ENCODE assay signal across 1 cellular context in the genomic region with DNA sequence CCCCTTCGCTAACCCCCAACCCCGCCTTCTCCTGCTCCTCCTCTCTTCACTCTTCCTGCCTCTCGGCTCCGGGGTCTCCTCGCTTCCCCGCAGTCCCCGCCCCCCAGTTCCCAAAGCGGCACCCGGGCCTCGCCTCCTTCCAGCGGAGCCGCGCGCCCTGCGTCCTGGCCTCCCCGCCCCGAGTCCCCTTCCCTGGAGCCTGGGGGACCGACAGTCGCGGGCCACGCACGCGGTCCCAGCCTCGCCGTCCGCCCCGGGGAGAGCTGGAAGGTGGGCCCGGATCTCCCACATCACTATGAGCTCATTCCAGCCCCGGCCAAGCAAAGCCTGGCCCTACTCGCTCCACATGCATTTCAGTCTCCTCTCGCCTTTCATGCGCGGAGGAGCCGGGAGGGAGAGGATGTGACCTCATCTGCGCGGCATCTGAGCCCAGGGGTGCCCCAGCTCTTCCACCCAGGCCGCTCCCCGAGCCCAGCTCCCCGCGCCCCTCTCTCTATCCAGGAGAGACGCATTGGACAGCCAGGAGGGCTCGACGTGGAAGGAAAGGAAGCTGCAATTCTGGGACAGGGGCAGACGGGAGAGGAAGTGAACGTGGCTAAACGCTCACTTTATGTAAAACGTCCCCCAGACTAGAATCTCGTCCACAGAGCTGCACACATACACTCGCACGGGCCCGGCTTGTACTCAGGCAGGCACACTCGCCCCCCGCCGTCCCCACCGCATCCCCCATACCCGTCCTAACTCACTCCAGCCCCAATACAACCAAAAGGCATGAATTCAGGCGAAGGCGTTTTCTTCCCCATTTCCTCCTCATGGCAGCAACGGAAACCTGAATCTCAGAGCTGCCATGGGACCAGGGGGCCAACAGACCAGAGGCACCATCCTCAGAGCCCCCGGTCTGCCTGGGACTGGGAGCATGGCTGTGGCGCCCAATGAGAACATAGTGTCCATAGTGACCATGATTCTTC.
A peak's percentile ranks its signal among the peaks of the same experiment; 100 is the strongest.
TF ChIP-seq lines count a peak whose summit lies in the region.

No MANE protein-coding gene starts in this region.

TF ChIP-seq in GM12878, 131 proteins besides CTCF, POLR2A, EP300 and RAD21 (continued from another document):
- TF ChIP-seq, protein P1, sequence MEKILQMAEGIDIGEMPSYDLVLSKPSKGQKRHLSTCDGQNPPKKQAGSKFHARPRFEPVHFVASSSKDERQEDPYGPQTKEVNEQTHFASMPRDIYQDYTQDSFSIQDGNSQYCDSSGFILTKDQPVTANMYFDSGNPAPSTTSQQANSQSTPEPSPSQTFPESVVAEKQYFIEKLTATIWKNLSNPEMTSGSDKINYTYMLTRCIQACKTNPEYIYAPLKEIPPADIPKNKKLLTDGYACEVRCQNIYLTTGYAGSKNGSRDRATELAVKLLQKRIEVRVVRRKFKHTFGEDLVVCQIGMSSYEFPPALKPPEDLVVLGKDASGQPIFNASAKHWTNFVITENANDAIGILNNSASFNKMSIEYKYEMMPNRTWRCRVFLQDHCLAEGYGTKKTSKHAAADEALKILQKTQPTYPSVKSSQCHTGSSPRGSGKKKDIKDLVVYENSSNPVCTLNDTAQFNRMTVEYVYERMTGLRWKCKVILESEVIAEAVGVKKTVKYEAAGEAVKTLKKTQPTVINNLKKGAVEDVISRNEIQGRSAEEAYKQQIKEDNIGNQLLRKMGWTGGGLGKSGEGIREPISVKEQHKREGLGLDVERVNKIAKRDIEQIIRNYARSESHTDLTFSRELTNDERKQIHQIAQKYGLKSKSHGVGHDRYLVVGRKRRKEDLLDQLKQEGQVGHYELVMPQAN (conservative IDR thresholded peaks at IDR 0.05): no peak
- TF ChIP-seq SPI1 (IDR thresholded peaks at IDR 0.05; ENCODE audit: borderline replicate concordance, insufficient read depth, low read depth, low read length) (peak; percentile 62; the same call in 1 of the 2 replicates), RAD51 (IDR thresholded peaks at IDR 0.05) (no peak), BACH1 (IDR thresholded peaks at IDR 0.05; ENCODE audit: borderline replicate concordance) (no peak), BHLHE40 (IDR thresholded peaks at IDR 0.05; ENCODE audit: borderline replicate concordance in 1 of 2, low read depth in 2 of 2, low read length in 1 of 2) (no peak; a peak in 1 of 4 replicates), ZNF622 (IDR thresholded peaks at IDR 0.05) (no peak), ESRRA (IDR thresholded peaks at IDR 0.05; ENCODE audit: low read length) (no peak), IRF4 (IDR thresholded peaks at IDR 0.05; ENCODE audit: low read depth, low read length) (no peak), CREM (IDR thresholded peaks at IDR 0.05; ENCODE audit: low read depth) (peak; percentile 27; the same call in 1 of the 2 replicates), SUPT20H (IDR thresholded peaks at IDR 0.05; ENCODE audit: borderline replicate concordance, control insufficient read depth, low read depth, low read length) (no peak), RCOR1 (conservative IDR thresholded peaks at IDR 0.05; ENCODE audit: low read depth, low read length) (no peak), TAF1 (IDR thresholded peaks at IDR 0.05; ENCODE audit: borderline replicate concordance, low read depth, low read length) (peak; percentile 25; the same call in 1 of the 2 replicates), IKZF1 (conservative IDR thresholded peaks at IDR 0.05) (peak; percentile 70), NFIC (IDR thresholded peaks at IDR 0.05; ENCODE audit: low read depth, low read length) (no peak), DPF2 (IDR thresholded peaks at IDR 0.05) (0 out of 2 replicates have a peak, but pooled peaks have one; percentile 45), RUNX3 (IDR thresholded peaks at IDR 0.05; ENCODE audit: low read length) (no peak), MEF2B (IDR thresholded peaks at IDR 0.05; ENCODE audit: partially characterized antibody, poor library complexity, severe bottlenecking) (peak; percentile 23), CBFB (IDR thresholded peaks at IDR 0.05; ENCODE audit: low read depth) (no peak), CREB1 (IDR thresholded peaks at IDR 0.05; ENCODE audit: low read depth) (0 out of 2 replicates have a peak, but pooled peaks have one; percentile 53), RFX5 (IDR thresholded peaks at IDR 0.05; ENCODE audit: low read depth, low read length) (no peak), PAX8 (IDR thresholded peaks at IDR 0.05) (no peak), PML (IDR thresholded peaks at IDR 0.05; ENCODE audit: low read length) (no peak), ZBED1 (IDR thresholded peaks at IDR 0.05; ENCODE audit: borderline replicate concordance) (no peak), IKZF2 (IDR thresholded peaks at IDR 0.05) (0 out of 4 replicates have a peak, but pooled peaks of 1 of the 2 experiments have one; percentile 34), POLR2AphosphoS5 (IDR thresholded peaks at IDR 0.05; ENCODE audit: low read length) (peak; percentile 50; the same call in 1 of the 2 replicates), KLF5 (IDR thresholded peaks at IDR 0.05; ENCODE audit: partially characterized antibody) (no peak), ZNF217 (IDR thresholded peaks at IDR 0.05) (no peak), SUZ12 (IDR thresholded peaks at IDR 0.05; ENCODE audit: unreplicated experiment) (no peak), POU2F2 (IDR thresholded peaks at IDR 0.05; ENCODE audit: borderline replicate concordance, low read depth, low read length) (peak; percentile 15; the same call in 1 of the 3 replicates), TARDBP (IDR thresholded peaks at IDR 0.05; ENCODE audit: borderline replicate concordance) (no peak), MYB (IDR thresholded peaks at IDR 0.05; ENCODE audit: borderline replicate concordance, low read depth, low read length) (no peak), NBN (IDR thresholded peaks at IDR 0.05) (no peak), ATF7 (IDR thresholded peaks at IDR 0.05; ENCODE audit: low read depth) (peak; percentile 76), NR2C1 (IDR thresholded peaks at IDR 0.05) (no peak)
- TF ChIP-seq, protein P2, sequence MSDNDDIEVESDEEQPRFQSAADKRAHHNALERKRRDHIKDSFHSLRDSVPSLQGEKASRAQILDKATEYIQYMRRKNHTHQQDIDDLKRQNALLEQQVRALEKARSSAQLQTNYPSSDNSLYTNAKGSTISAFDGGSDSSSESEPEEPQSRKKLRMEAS (IDR thresholded peaks at IDR 0.05; ENCODE audit: low read depth, low read length): peak; percentile 56; the same call in 1 of the 2 replicates
- TF ChIP-seq, protein P3, sequence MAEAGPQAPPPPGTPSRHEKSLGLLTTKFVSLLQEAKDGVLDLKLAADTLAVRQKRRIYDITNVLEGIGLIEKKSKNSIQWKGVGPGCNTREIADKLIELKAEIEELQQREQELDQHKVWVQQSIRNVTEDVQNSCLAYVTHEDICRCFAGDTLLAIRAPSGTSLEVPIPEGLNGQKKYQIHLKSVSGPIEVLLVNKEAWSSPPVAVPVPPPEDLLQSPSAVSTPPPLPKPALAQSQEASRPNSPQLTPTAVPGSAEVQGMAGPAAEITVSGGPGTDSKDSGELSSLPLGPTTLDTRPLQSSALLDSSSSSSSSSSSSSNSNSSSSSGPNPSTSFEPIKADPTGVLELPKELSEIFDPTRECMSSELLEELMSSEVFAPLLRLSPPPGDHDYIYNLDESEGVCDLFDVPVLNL (IDR thresholded peaks at IDR 0.05; ENCODE audit: low read depth, low read length): no peak
- TF ChIP-seq, protein P4, sequence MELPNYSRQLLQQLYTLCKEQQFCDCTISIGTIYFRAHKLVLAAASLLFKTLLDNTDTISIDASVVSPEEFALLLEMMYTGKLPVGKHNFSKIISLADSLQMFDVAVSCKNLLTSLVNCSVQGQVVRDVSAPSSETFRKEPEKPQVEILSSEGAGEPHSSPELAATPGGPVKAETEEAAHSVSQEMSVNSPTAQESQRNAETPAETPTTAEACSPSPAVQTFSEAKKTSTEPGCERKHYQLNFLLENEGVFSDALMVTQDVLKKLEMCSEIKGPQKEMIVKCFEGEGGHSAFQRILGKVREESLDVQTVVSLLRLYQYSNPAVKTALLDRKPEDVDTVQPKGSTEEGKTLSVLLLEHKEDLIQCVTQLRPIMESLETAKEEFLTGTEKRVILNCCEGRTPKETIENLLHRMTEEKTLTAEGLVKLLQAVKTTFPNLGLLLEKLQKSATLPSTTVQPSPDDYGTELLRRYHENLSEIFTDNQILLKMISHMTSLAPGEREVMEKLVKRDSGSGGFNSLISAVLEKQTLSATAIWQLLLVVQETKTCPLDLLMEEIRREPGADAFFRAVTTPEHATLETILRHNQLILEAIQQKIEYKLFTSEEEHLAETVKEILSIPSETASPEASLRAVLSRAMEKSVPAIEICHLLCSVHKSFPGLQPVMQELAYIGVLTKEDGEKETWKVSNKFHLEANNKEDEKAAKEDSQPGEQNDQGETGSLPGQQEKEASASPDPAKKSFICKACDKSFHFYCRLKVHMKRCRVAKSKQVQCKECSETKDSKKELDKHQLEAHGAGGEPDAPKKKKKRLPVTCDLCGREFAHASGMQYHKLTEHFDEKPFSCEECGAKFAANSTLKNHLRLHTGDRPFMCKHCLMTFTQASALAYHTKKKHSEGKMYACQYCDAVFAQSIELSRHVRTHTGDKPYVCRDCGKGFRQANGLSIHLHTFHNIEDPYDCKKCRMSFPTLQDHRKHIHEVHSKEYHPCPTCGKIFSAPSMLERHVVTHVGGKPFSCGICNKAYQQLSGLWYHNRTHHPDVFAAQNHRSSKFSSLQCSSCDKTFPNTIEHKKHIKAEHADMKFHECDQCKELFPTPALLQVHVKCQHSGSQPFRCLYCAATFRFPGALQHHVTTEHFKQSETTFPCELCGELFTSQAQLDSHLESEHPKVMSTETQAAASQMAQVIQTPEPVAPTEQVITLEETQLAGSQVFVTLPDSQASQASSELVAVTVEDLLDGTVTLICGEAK (IDR thresholded peaks at IDR 0.05; ENCODE audit: borderline replicate concordance): peak; percentile 29; the same call in 1 of the 2 replicates
- TF ChIP-seq, protein P5, sequence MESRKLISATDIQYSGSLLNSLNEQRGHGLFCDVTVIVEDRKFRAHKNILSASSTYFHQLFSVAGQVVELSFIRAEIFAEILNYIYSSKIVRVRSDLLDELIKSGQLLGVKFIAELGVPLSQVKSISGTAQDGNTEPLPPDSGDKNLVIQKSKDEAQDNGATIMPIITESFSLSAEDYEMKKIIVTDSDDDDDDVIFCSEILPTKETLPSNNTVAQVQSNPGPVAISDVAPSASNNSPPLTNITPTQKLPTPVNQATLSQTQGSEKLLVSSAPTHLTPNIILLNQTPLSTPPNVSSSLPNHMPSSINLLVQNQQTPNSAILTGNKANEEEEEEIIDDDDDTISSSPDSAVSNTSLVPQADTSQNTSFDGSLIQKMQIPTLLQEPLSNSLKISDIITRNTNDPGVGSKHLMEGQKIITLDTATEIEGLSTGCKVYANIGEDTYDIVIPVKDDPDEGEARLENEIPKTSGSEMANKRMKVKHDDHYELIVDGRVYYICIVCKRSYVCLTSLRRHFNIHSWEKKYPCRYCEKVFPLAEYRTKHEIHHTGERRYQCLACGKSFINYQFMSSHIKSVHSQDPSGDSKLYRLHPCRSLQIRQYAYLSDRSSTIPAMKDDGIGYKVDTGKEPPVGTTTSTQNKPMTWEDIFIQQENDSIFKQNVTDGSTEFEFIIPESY (IDR thresholded peaks at IDR 0.05): no peak
- TF ChIP-seq, protein P6, sequence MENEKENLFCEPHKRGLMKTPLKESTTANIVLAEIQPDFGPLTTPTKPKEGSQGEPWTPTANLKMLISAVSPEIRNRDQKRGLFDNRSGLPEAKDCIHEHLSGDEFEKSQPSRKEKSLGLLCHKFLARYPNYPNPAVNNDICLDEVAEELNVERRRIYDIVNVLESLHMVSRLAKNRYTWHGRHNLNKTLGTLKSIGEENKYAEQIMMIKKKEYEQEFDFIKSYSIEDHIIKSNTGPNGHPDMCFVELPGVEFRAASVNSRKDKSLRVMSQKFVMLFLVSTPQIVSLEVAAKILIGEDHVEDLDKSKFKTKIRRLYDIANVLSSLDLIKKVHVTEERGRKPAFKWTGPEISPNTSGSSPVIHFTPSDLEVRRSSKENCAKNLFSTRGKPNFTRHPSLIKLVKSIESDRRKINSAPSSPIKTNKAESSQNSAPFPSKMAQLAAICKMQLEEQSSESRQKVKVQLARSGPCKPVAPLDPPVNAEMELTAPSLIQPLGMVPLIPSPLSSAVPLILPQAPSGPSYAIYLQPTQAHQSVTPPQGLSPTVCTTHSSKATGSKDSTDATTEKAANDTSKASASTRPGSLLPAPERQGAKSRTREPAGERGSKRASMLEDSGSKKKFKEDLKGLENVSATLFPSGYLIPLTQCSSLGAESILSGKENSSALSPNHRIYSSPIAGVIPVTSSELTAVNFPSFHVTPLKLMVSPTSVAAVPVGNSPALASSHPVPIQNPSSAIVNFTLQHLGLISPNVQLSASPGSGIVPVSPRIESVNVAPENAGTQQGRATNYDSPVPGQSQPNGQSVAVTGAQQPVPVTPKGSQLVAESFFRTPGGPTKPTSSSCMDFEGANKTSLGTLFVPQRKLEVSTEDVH (IDR thresholded peaks at IDR 0.05; ENCODE audit: low read depth, partially characterized antibody): peak; percentile 24
- TF ChIP-seq, protein P7, sequence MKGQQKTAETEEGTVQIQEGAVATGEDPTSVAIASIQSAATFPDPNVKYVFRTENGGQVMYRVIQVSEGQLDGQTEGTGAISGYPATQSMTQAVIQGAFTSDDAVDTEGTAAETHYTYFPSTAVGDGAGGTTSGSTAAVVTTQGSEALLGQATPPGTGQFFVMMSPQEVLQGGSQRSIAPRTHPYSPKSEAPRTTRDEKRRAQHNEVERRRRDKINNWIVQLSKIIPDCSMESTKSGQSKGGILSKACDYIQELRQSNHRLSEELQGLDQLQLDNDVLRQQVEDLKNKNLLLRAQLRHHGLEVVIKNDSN (IDR thresholded peaks at IDR 0.05; ENCODE audit: borderline replicate concordance, extremely low read length, insufficient read depth, low read depth, low read length): no peak
- TF ChIP-seq, protein P8, sequence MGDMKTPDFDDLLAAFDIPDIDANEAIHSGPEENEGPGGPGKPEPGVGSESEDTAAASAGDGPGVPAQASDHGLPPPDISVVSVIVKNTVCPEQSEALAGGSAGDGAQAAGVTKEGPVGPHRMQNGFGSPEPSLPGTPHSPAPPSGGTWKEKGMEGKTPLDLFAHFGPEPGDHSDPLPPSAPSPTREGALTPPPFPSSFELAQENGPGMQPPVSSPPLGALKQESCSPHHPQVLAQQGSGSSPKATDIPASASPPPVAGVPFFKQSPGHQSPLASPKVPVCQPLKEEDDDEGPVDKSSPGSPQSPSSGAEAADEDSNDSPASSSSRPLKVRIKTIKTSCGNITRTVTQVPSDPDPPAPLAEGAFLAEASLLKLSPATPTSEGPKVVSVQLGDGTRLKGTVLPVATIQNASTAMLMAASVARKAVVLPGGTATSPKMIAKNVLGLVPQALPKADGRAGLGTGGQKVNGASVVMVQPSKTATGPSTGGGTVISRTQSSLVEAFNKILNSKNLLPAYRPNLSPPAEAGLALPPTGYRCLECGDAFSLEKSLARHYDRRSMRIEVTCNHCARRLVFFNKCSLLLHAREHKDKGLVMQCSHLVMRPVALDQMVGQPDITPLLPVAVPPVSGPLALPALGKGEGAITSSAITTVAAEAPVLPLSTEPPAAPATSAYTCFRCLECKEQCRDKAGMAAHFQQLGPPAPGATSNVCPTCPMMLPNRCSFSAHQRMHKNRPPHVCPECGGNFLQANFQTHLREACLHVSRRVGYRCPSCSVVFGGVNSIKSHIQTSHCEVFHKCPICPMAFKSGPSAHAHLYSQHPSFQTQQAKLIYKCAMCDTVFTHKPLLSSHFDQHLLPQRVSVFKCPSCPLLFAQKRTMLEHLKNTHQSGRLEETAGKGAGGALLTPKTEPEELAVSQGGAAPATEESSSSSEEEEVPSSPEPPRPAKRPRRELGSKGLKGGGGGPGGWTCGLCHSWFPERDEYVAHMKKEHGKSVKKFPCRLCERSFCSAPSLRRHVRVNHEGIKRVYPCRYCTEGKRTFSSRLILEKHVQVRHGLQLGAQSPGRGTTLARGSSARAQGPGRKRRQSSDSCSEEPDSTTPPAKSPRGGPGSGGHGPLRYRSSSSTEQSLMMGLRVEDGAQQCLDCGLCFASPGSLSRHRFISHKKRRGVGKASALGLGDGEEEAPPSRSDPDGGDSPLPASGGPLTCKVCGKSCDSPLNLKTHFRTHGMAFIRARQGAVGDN (IDR thresholded peaks at IDR 0.05): peak; percentile 96
